ENCODE assay signal across 1 cellular context in the genomic region with DNA sequence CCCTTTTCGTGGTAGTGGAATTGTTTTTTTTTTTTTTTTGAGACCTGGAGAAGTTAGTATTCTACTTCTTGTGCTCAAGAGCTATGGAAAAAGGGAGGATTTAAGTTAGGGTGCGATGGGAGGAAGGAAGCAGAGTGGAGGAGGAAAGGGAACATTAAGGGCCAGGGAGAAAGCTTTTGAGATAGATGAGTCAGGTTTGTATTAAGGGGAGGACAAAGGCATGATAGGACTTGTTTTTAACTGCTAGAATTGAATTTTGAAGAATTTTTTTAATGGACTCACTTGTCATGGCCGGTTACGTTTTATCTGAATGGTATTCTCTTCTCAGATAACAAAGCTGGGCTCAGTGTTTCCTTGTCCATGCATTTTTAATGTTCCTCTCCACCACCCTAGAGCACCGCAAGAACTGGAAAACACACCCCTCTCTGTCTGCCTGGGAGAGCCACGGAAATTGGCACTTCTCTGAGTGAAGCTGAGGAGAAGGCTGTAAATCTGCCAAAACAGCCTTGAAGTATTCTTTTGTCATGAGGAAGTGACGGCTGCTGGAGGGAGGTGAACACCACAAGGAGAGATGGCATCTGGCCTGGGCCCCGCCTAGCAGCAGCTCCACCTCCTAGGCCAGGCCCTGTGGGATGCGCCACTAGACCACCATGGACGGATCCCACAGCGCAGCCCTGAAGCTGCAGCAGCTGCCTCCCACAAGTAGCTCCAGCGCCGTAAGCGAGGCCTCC.
TF ChIP-seq lines count a peak whose summit lies in the region.

No MANE protein-coding gene starts in this region.

TF ChIP-seq in K562, 482 proteins besides CTCF, POLR2A, EP300 and RAD21 (continued from another document and continues in another):
- TF ChIP-seq, protein P1, sequence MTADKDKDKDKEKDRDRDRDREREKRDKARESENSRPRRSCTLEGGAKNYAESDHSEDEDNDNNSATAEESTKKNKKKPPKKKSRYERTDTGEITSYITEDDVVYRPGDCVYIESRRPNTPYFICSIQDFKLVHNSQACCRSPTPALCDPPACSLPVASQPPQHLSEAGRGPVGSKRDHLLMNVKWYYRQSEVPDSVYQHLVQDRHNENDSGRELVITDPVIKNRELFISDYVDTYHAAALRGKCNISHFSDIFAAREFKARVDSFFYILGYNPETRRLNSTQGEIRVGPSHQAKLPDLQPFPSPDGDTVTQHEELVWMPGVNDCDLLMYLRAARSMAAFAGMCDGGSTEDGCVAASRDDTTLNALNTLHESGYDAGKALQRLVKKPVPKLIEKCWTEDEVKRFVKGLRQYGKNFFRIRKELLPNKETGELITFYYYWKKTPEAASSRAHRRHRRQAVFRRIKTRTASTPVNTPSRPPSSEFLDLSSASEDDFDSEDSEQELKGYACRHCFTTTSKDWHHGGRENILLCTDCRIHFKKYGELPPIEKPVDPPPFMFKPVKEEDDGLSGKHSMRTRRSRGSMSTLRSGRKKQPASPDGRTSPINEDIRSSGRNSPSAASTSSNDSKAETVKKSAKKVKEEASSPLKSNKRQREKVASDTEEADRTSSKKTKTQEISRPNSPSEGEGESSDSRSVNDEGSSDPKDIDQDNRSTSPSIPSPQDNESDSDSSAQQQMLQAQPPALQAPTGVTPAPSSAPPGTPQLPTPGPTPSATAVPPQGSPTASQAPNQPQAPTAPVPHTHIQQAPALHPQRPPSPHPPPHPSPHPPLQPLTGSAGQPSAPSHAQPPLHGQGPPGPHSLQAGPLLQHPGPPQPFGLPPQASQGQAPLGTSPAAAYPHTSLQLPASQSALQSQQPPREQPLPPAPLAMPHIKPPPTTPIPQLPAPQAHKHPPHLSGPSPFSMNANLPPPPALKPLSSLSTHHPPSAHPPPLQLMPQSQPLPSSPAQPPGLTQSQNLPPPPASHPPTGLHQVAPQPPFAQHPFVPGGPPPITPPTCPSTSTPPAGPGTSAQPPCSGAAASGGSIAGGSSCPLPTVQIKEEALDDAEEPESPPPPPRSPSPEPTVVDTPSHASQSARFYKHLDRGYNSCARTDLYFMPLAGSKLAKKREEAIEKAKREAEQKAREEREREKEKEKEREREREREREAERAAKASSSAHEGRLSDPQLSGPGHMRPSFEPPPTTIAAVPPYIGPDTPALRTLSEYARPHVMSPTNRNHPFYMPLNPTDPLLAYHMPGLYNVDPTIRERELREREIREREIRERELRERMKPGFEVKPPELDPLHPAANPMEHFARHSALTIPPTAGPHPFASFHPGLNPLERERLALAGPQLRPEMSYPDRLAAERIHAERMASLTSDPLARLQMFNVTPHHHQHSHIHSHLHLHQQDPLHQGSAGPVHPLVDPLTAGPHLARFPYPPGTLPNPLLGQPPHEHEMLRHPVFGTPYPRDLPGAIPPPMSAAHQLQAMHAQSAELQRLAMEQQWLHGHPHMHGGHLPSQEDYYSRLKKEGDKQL (CRISPR knock-in tag; IDR thresholded peaks at IDR 0.05; ENCODE audit: borderline replicate concordance), result no peak
- TF ChIP-seq EP400 (IDR thresholded peaks at IDR 0.05) (no peak), ZKSCAN3 (CRISPR knock-in tag; IDR thresholded peaks at IDR 0.05) (no peak), ZNF140 (CRISPR knock-in tag; IDR thresholded peaks at IDR 0.05) (no peak), ZC3H4 (CRISPR knock-in tag; IDR thresholded peaks at IDR 0.05; ENCODE audit: borderline replicate concordance) (no peak), SP2 (IDR thresholded peaks at IDR 0.05; ENCODE audit: extremely low read depth, low read depth, low read length, poor library complexity, severe bottlenecking) (no peak), ZNF445 (CRISPR knock-in tag; IDR thresholded peaks at IDR 0.05; ENCODE audit: low read depth) (no peak), KLF1 (tag; IDR thresholded peaks at IDR 0.05) (no peak), PRPF4 (IDR thresholded peaks at IDR 0.05; ENCODE audit: insufficient read depth, low read depth, low read length, poor library complexity, severe bottlenecking) (no peak), CREM (IDR thresholded peaks at IDR 0.05; ENCODE audit: low read depth) (peak; percentile 87), ZNF253 (CRISPR knock-in tag; conservative IDR thresholded peaks at IDR 0.05) (no peak), GATA2 (CRISPR knock-in tag; IDR thresholded peaks at IDR 0.05) (peak; percentile 62; the same call in 1 of the 2 replicates), BMI1 (IDR thresholded peaks at IDR 0.05; ENCODE audit: low read length) (no peak), GABPB1 (CRISPR knock-in tag; IDR thresholded peaks at IDR 0.05) (peak; percentile 61; the same call in 1 of the 2 replicates), POLR3G (IDR thresholded peaks at IDR 0.05; ENCODE audit: extremely low read depth, insufficient read length, insufficient replicate concordance) (no peak), NELFE (IDR thresholded peaks at IDR 0.05; ENCODE audit: insufficient read depth, insufficient read length) (no peak)
- TF ChIP-seq, protein P2, sequence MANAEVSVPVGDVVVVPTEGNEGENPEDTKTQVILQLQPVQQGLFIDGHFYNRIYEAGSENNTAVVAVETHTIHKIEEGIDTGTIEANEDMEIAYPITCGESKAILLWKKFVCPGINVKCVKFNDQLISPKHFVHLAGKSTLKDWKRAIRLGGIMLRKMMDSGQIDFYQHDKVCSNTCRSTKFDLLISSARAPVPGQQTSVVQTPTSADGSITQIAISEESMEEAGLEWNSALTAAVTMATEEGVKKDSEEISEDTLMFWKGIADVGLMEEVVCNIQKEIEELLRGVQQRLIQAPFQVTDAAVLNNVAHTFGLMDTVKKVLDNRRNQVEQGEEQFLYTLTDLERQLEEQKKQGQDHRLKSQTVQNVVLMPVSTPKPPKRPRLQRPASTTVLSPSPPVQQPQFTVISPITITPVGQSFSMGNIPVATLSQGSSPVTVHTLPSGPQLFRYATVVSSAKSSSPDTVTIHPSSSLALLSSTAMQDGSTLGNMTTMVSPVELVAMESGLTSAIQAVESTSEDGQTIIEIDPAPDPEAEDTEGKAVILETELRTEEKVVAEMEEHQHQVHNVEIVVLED (CRISPR knock-in tag; IDR thresholded peaks at IDR 0.05), result no peak
- TF ChIP-seq, protein P3, sequence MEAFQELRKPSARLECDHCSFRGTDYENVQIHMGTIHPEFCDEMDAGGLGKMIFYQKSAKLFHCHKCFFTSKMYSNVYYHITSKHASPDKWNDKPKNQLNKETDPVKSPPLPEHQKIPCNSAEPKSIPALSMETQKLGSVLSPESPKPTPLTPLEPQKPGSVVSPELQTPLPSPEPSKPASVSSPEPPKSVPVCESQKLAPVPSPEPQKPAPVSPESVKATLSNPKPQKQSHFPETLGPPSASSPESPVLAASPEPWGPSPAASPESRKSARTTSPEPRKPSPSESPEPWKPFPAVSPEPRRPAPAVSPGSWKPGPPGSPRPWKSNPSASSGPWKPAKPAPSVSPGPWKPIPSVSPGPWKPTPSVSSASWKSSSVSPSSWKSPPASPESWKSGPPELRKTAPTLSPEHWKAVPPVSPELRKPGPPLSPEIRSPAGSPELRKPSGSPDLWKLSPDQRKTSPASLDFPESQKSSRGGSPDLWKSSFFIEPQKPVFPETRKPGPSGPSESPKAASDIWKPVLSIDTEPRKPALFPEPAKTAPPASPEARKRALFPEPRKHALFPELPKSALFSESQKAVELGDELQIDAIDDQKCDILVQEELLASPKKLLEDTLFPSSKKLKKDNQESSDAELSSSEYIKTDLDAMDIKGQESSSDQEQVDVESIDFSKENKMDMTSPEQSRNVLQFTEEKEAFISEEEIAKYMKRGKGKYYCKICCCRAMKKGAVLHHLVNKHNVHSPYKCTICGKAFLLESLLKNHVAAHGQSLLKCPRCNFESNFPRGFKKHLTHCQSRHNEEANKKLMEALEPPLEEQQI (IDR thresholded peaks at IDR 0.05), result no peak
- TF ChIP-seq, protein P4, sequence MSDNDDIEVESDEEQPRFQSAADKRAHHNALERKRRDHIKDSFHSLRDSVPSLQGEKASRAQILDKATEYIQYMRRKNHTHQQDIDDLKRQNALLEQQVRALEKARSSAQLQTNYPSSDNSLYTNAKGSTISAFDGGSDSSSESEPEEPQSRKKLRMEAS (CRISPR knock-in tag; IDR thresholded peaks at IDR 0.05), result peak; percentile 70
- TF ChIP-seq, protein P5, sequence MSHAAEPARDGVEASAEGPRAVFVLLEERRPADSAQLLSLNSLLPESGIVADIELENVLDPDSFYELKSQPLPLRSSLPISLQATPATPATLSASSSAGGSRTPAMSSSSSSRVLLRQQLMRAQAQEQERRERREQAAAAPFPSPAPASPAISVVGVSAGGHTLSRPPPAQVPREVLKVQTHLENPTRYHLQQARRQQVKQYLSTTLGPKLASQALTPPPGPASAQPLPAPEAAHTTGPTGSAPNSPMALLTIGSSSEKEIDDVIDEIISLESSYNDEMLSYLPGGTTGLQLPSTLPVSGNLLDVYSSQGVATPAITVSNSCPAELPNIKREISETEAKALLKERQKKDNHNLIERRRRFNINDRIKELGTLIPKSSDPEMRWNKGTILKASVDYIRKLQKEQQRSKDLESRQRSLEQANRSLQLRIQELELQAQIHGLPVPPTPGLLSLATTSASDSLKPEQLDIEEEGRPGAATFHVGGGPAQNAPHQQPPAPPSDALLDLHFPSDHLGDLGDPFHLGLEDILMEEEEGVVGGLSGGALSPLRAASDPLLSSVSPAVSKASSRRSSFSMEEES (CRISPR knock-in tag; IDR thresholded peaks at IDR 0.05), result no peak
- TF ChIP-seq, protein P6, sequence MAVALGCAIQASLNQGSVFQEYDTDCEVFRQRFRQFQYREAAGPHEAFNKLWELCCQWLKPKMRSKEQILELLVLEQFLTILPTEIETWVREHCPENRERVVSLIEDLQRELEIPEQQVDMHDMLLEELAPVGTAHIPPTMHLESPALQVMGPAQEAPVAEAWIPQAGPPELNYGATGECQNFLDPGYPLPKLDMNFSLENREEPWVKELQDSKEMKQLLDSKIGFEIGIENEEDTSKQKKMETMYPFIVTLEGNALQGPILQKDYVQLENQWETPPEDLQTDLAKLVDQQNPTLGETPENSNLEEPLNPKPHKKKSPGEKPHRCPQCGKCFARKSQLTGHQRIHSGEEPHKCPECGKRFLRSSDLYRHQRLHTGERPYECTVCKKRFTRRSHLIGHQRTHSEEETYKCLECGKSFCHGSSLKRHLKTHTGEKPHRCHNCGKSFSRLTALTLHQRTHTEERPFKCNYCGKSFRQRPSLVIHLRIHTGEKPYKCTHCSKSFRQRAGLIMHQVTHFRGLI (CRISPR knock-in tag; IDR thresholded peaks at IDR 0.05), result no peak
- TF ChIP-seq, protein P7, sequence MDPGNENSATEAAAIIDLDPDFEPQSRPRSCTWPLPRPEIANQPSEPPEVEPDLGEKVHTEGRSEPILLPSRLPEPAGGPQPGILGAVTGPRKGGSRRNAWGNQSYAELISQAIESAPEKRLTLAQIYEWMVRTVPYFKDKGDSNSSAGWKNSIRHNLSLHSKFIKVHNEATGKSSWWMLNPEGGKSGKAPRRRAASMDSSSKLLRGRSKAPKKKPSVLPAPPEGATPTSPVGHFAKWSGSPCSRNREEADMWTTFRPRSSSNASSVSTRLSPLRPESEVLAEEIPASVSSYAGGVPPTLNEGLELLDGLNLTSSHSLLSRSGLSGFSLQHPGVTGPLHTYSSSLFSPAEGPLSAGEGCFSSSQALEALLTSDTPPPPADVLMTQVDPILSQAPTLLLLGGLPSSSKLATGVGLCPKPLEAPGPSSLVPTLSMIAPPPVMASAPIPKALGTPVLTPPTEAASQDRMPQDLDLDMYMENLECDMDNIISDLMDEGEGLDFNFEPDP (CRISPR knock-in tag; IDR thresholded peaks at IDR 0.05), result no peak
- TF ChIP-seq, protein P8, sequence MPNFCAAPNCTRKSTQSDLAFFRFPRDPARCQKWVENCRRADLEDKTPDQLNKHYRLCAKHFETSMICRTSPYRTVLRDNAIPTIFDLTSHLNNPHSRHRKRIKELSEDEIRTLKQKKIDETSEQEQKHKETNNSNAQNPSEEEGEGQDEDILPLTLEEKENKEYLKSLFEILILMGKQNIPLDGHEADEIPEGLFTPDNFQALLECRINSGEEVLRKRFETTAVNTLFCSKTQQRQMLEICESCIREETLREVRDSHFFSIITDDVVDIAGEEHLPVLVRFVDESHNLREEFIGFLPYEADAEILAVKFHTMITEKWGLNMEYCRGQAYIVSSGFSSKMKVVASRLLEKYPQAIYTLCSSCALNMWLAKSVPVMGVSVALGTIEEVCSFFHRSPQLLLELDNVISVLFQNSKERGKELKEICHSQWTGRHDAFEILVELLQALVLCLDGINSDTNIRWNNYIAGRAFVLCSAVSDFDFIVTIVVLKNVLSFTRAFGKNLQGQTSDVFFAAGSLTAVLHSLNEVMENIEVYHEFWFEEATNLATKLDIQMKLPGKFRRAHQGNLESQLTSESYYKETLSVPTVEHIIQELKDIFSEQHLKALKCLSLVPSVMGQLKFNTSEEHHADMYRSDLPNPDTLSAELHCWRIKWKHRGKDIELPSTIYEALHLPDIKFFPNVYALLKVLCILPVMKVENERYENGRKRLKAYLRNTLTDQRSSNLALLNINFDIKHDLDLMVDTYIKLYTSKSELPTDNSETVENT (CRISPR knock-in tag; IDR thresholded peaks at IDR 0.05), result no peak
- TF ChIP-seq, protein P9, sequence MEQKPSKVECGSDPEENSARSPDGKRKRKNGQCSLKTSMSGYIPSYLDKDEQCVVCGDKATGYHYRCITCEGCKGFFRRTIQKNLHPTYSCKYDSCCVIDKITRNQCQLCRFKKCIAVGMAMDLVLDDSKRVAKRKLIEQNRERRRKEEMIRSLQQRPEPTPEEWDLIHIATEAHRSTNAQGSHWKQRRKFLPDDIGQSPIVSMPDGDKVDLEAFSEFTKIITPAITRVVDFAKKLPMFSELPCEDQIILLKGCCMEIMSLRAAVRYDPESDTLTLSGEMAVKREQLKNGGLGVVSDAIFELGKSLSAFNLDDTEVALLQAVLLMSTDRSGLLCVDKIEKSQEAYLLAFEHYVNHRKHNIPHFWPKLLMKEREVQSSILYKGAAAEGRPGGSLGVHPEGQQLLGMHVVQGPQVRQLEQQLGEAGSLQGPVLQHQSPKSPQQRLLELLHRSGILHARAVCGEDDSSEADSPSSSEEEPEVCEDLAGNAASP (IDR thresholded peaks at IDR 0.05), result no peak
- TF ChIP-seq, protein P10, sequence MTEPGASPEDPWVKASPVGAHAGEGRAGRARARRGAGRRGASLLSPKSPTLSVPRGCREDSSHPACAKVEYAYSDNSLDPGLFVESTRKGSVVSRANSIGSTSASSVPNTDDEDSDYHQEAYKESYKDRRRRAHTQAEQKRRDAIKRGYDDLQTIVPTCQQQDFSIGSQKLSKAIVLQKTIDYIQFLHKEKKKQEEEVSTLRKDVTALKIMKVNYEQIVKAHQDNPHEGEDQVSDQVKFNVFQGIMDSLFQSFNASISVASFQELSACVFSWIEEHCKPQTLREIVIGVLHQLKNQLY (CRISPR knock-in tag; conservative IDR thresholded peaks at IDR 0.05), result no peak
- TF ChIP-seq, protein P11, sequence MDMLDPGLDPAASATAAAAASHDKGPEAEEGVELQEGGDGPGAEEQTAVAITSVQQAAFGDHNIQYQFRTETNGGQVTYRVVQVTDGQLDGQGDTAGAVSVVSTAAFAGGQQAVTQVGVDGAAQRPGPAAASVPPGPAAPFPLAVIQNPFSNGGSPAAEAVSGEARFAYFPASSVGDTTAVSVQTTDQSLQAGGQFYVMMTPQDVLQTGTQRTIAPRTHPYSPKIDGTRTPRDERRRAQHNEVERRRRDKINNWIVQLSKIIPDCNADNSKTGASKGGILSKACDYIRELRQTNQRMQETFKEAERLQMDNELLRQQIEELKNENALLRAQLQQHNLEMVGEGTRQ (CRISPR knock-in tag; IDR thresholded peaks at IDR 0.05), result no peak
